8 cellular contexts compared by ENCODE assay signal in the genomic region with DNA sequence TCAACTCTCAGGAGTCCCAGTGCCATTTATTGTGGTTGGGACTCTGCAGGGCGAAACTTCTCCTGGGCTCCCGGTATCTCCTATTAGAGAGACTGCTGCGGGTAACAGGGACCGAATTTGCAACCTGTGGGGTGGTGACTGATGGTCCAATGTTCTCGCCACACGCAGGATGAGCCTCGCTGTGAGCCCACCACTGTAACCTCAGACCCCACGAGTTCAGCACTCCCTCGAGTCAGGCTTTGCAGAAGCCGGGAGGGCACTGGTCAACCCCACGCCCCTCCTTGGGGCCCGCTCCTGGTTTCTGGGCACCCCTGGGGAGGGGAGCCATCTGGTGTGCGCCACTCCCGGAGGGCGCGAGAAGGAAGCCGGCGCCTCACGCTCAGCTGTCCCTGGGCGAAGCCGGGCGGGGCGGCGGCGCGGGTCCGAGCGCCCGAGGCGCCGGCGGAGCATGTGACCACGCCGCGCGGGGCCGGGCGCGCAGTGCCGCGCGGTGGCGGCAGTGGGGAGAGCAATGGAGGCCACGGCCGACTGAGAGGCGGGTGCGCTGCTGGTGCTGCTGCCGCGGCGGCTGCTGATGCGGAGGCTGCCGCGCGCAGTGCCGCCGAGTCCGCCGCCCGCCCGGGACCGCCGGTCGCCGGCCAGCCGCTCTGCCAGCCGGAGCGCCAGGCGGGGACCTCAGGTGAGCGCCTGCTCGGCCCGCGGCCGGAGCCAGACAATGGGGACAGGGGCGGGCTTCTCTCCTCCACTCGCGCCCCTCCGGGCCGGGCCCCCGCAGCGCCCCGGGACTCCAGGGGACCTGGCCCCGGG.
DNase-seq lines count a peak whose midpoint lies in the region; TF ChIP-seq lines count a peak whose summit lies in the region.

No MANE protein-coding gene starts in this region.

- POLR2A ChIA-PET in SK-N-SH (lab: Yijun Ruan, JAX): interaction anchor here (0.6 to 1.9 kb wide), 6 partner anchors 10 to 338 kb away, joined by 3 to 11 read pairs (median 4); partner anchors contain the start of genes AASDH and CEP135
- POLR2A ChIA-PET in MCF 10A (lab: Yijun Ruan, JAX): interaction anchor here (1.8 kb wide), 1 partner anchor 100 kb away, joined by 10 read pairs; the partner anchor contains the start of gene CEP135

- H3K27ac ChIP-seq in SK-N-SH (ENCODE audit: low read depth in 2 of 2, low read length in 1 of 2) (peak overlapping the region; percentile 58 to 95; a peak in 3 of 4 replicates), skeletal muscle tissue (ENCODE audit: low read depth, low read length) (no peak overlapping the region)

- peak; percentile 5 to 28; a peak in 2 of 4 replicates for TF ChIP-seq EP300 in SK-N-SH (IDR thresholded peaks at IDR 0.05; ENCODE audit: borderline replicate concordance in 1 of 2, low read depth in 1 of 2, low read length in 1 of 2)

- H3K9me2 ChIP-seq in SK-N-SH: no peaks in the 10 kb centered on the region

- no peaks in the 10 kb centered on the region for H3K36me3 Mint-ChIP-seq in MCF 10A (ENCODE audit: insufficient read depth, unreplicated experiment)

- TF ChIP-seq RAD21 in SK-N-SH (IDR thresholded peaks at IDR 0.05; ENCODE audit: low read length): peak; percentile 48

- H3K27ac Mint-ChIP-seq in MCF 10A (ENCODE audit: low read depth, unreplicated experiment): no peak overlapping the region

- no peaks in the 10 kb centered on the region for H4K20me1 ChIP-seq in SK-N-SH (ENCODE audit: insufficient read depth)

- TF ChIP-seq CTCF in HFF-Myc (IDR thresholded peaks at IDR 0.05; ENCODE audit: low read depth, low read length, missing control alignments) (no peak), SK-N-SH (IDR thresholded peaks at IDR 0.05) (peak; percentile 12; the same call in 1 of the 2 replicates), MCF 10A (IDR thresholded peaks at IDR 0.05; ENCODE audit: unreplicated experiment) (peak; percentile 20)

- DNase-seq in NCI-H524 (lab: John Stamatoyannopoulos, UW) (peak; percentile 45 to 80), NCI-H524 treated with DMSO at 0.1 percent for 48 hours (lab: John Stamatoyannopoulos, UW) (no peak), HFF-Myc (ENCODE audit: extremely low read depth, low read depth) (no peak), MG63 (peak; percentile 41), SK-N-SH (peak; percentile 89), MCF 10A (ENCODE audit: unreplicated experiment) (peak; percentile 38), iPS-NIHi7 (ENCODE audit: extremely low spot score) (peak; percentile 69)

- peak overlapping the region; percentile 54 for H3K4me3 ChIP-seq in HFF-Myc (replicated peaks; ENCODE audit: low read depth, low read length)
- peak overlapping the region; percentile 26 for H3K4me3 ChIP-seq in MG63
- peak overlapping the region; percentile 89 to 94 for H3K4me3 ChIP-seq in SK-N-SH (ENCODE audit: low read depth in 2 of 2, low read length in 1 of 2)
- peak overlapping the region; percentile 30 to 58 (median 46) for H3K4me3 ChIP-seq in skeletal muscle tissue (ENCODE audit: low read length in 3 of 3)

- no TSS peak for BruUV-seq in MCF 10A (replicated peaks; lab: Mats Ljungman, UMichigan)

- H3K4me1 ChIP-seq in SK-N-SH (ENCODE audit: control insufficient read depth in 1 of 2, insufficient read depth in 2 of 2, low read depth in 1 of 2, low read length in 1 of 2): peaks cover 0 to 7% of the 10 kb centered on the region in 2 experiments; a peak in 3 of 4 replicates
- peaks cover 0 to 7% (median 4%) of the 10 kb centered on the region in 3 donors for H3K4me1 ChIP-seq in skeletal muscle tissue (ENCODE audit: control insufficient read depth in 3 of 3, insufficient read depth in 3 of 3, low read length in 3 of 3)

- H3K27me3 ChIP-seq in MG63: peaks cover 24% of the 10 kb centered on the region
- no peaks in the 10 kb centered on the region for H3K27me3 ChIP-seq in SK-N-SH (ENCODE audit: insufficient read depth)
- peaks cover 14 to 16% (median 15%) of the 10 kb centered on the region in 3 donors for H3K27me3 ChIP-seq in skeletal muscle tissue (ENCODE audit: control insufficient read depth in 3 of 3, insufficient read depth in 3 of 3, low read length in 3 of 3)

- intact Hi-C loops in MCF 10A (cut with micrococcal nuclease): loop anchor here (1.0 kb wide), 2 partner anchors 101 to 252 kb away; partner anchors contain the start of gene CEP135

- peaks cover 11% of the 10 kb centered on the region for H3K27me3 Mint-ChIP-seq in MCF 10A (ENCODE audit: insufficient read depth, unreplicated experiment)

- CTCF ChIA-PET in SK-N-SH (lab: Yijun Ruan, JAX) (interaction anchor here (0.6 to 2.0 kb wide), 9 partner anchors 8 to 251 kb away, joined by 3 to 14 read pairs (median 3); partner anchors contain the start of gene CEP135), MCF 10A (lab: Yijun Ruan, JAX) (interaction anchor here (0.6 to 2.5 kb wide), 4 partner anchors 11 to 788 kb away, joined by 3 to 7 read pairs (median 4); no protein-coding TSS in a partner anchor)

- H3K4me3 Mint-ChIP-seq in MCF 10A (ENCODE audit: unreplicated experiment): peak overlapping the region; percentile 79

- peak overlapping the region; percentile 98 for H2AFZ ChIP-seq in SK-N-SH (ENCODE audit: low read depth)

- H3F3A ChIP-seq in SK-N-SH (replicated peaks; ENCODE audit: insufficient read depth): no peaks in the 10 kb centered on the region

- no peaks in the 10 kb centered on the region; the same call in 1 of the 2 replicates for H3K79me2 ChIP-seq in SK-N-SH (ENCODE audit: insufficient read depth)

- H3K9me3 ChIP-seq in MG63 (no peaks in the 10 kb centered on the region), SK-N-SH (no peaks in the 10 kb centered on the region), skeletal muscle tissue (ENCODE audit: control insufficient read depth in 3 of 3, low read length in 3 of 3) (no peaks in the 10 kb centered on the region)

- 3% methylated on average over 11 of the region's 82 CpGs for WGBS in SK-N-SH (ENCODE audit: low lambda C conversion rate)

- H3K9ac ChIP-seq in SK-N-SH (peak overlapping the region; percentile 72), skeletal muscle tissue (ENCODE audit: low read depth in 1 of 3, low read length in 3 of 3) (no peak overlapping the region)

- peaks cover 9% of the 10 kb centered on the region for H3K4me1 Mint-ChIP-seq in MCF 10A (ENCODE audit: insufficient read depth, unreplicated experiment)

- peak overlapping the region; percentile 91 for H3K4me2 ChIP-seq in SK-N-SH

- no peaks in the 10 kb centered on the region for H3K9me3 Mint-ChIP-seq in MCF 10A (ENCODE audit: unreplicated experiment)

- no peaks in the 10 kb centered on the region for H3K36me3 ChIP-seq in MG63
- H3K36me3 ChIP-seq in SK-N-SH (replicated peaks in 1 of 2; ENCODE audit: control insufficient read depth in 1 of 2, insufficient read depth in 2 of 2, low read length in 1 of 2): no peaks in the 10 kb centered on the region
- H3K36me3 ChIP-seq in skeletal muscle tissue (ENCODE audit: control insufficient read depth in 3 of 3, insufficient read depth in 3 of 3, low read length in 3 of 3): no peaks in the 10 kb centered on the region

TF ChIP-seq in SK-N-SH, 30 proteins besides CTCF, POLR2A, EP300 and RAD21:
- no peak for TF ChIP-seq FOXM1 (IDR thresholded peaks at IDR 0.05; ENCODE audit: low read depth)
- TF ChIP-seq MAX (IDR thresholded peaks at IDR 0.05; ENCODE audit: low read depth): peak; percentile 71
- TF ChIP-seq NRF1 (IDR thresholded peaks at IDR 0.05; ENCODE audit: low read depth, low read length): no peak
- 0 out of 2 replicates have a peak, but pooled peaks have one; percentile 22 for TF ChIP-seq RFX5 (IDR thresholded peaks at IDR 0.05; ENCODE audit: low read length)
- TF ChIP-seq, protein P1, sequence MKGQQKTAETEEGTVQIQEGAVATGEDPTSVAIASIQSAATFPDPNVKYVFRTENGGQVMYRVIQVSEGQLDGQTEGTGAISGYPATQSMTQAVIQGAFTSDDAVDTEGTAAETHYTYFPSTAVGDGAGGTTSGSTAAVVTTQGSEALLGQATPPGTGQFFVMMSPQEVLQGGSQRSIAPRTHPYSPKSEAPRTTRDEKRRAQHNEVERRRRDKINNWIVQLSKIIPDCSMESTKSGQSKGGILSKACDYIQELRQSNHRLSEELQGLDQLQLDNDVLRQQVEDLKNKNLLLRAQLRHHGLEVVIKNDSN (IDR thresholded peaks at IDR 0.05; ENCODE audit: borderline replicate concordance, low read depth): peak; percentile 74
- no peak for TF ChIP-seq JUND (IDR thresholded peaks at IDR 0.05)
- TF ChIP-seq MXI1 (IDR thresholded peaks at IDR 0.05; ENCODE audit: low read depth, low read length): peak; percentile 73
- TF ChIP-seq SMC3 (IDR thresholded peaks at IDR 0.05; ENCODE audit: low read depth, low read length): peak; percentile 48
- TF ChIP-seq YY1 (IDR thresholded peaks at IDR 0.05; ENCODE audit: low read depth): no peak
- TF ChIP-seq USF2 (IDR thresholded peaks at IDR 0.05; ENCODE audit: borderline replicate concordance, low read depth, low read length): peak; percentile 23; the same call in 1 of the 2 replicates

Comparison
In these comparisons a context has a peak if more than half of its experiments do, and no peak if none do; other contexts are left out.
1. DNase-seq: peak in NCI-H524 (2 of 2), MG63 (single experiment), SK-N-SH (single experiment), MCF 10A (single experiment) and iPS-NIHi7 (single experiment); none in NCI-H524 treated with DMSO at 0.1 percent for 48 hours (single experiment) and HFF-Myc (single experiment).
2. H3K4me3 ChIP-seq: peak in every context shown above with its lines; median percentile 92 in SK-N-SH; 54 in HFF-Myc; 46 in skeletal muscle tissue; 26 in MG63.